18 cellular contexts compared by ENCODE assay signal in genomic region chr5:67310169-67310568, GRCh38.
"Had no signal": no experiment of that assay in that cellular context is flagged by ENCODE, and none has a peak within 500 bp of the region (broad histone marks: within the 10 kb centered on the region; RNA-seq: fewer than 3 reads in every experiment).

No MANE protein-coding gene starts in this region.

- H3K27me3 ChIP-seq: SJSA1 had no signal

- H3K27ac ChIP-seq: SJSA1, SK-N-MC had no signal

- H3K9me3 ChIP-seq: SJSA1 had no signal

- H3K4me3 ChIP-seq: SJSA1, SK-N-MC had no signal

- DNase-seq: KBM-7, NCI-H1092, NCI-H1105 treated with DMSO at 0.1 percent for 48 hours, NCI-H146, NCI-H1694 treated with DMSO at 0.1 percent for 48 hours, NCI-H2081 treated with DMSO at 0.1 percent for 48 hours, NCI-H226, NCI-H446, NCI-H510A, NCI-H524 treated with DMSO at 0.1 percent for 48 hours, NCI-H69, Right ventricle myocardium superior, RPMI8226, SIG-M5, SW 1271, T-cell had no signal

- H3K36me3 ChIP-seq: SJSA1 had no signal
